8 cellular contexts compared by ENCODE assay signal in the genomic region with DNA sequence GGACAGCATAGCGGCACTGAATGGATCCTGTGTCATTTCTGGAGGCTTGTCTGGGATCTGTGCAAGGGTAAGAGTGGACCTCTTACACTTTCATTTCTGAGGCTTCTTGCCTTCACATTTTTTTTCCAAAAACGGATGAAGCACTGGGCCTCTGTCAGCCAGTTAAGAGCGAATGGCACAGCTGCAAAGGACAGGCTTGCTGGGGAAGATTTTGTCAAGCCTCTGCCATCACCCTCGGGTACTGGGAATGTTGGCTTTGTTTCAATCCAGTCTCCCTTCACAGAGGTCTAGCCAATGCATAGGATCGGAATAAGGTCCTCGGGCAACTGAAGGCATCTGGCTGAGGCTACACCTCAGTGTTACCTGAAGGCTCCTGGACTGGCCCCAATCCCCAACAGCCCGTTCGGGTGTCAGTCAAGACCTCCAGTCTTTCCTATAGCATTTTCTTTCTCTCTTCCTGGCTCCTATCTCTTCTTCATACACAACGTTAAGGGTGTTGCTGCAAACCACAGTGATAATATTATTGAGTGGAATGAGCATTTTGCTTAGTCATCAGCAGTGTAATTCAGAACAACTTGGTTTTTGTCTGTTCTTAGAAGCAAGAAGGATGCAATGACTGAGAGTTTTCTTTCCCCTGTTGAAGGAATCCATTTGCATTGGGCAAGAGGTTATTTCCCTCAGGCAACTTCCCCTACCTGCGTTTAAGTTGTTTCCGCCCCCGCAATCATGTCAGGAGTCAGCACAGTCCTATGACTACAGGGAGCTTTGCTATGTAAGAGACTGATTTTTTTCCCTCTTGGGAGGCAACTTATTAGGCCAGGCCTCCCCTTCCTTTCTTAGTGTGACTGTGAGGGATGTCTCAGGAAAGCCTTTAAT. TPM values are rescaled to one million over a fixed set of nuclear protein-coding genes. Genes with fewer than 3 reads are reported as not detected.
DNase-seq lines count a peak whose midpoint lies in the region; ATAC-seq lines count a peak whose summit lies in the region.

No MANE protein-coding gene starts in this region.

- H3K27ac Mint-ChIP-seq in activated naive CD4-positive, alpha-beta T cell treated with anti-CD3 and anti-CD28 coated beads, Interleukin-2, amount 50 U/mL, for 24 hours: peak overlapping the region; percentile 97

- H3K9me3 Mint-ChIP-seq in activated naive CD4-positive, alpha-beta T cell treated with anti-CD3 and anti-CD28 coated beads, Interleukin-2, amount 50 U/mL, for 24 hours: no peaks in the 10 kb centered on the region

- H3K4me1 Mint-ChIP-seq in activated naive CD4-positive, alpha-beta T cell treated with anti-CD3 and anti-CD28 coated beads, Interleukin-2, amount 50 U/mL, for 24 hours: peaks cover 92% of the 10 kb centered on the region

- no peaks in the 10 kb centered on the region for H3K27me3 Mint-ChIP-seq in activated naive CD4-positive, alpha-beta T cell treated with anti-CD3 and anti-CD28 coated beads, Interleukin-2, amount 50 U/mL, for 24 hours

- peak; percentile 30 for DNase-seq in Daoy (ENCODE audit: low read depth)
- peak; percentile 34 for DNase-seq in LHCN-M2 (ENCODE audit: low read depth)
- peak; percentile 51 for DNase-seq in myocyte (ENCODE audit: low read depth)
- no peak for DNase-seq in NCI-H2081 treated with DMSO at 0.1 percent for 48 hours (lab: John Stamatoyannopoulos, UW)
- DNase-seq in NCI-H128 (lab: John Stamatoyannopoulos, UW; ENCODE audit: unreplicated experiment): no peak
- DNase-seq in occipital lobe (lab: John Stamatoyannopoulos, UW): no peak

- H3K36me3 Mint-ChIP-seq in activated naive CD4-positive, alpha-beta T cell treated with anti-CD3 and anti-CD28 coated beads, Interleukin-2, amount 50 U/mL, for 24 hours: peaks cover 28% of the 10 kb centered on the region

- peak overlapping the region; percentile 64 for H3K4me3 Mint-ChIP-seq in activated naive CD4-positive, alpha-beta T cell treated with anti-CD3 and anti-CD28 coated beads, Interleukin-2, amount 50 U/mL, for 24 hours

- peak; percentile 80 for ATAC-seq in GM21529 (IDR thresholded peaks at IDR 0.05; ENCODE audit: unreplicated experiment)

RNA-seq across cellular contexts. Expression of a gene that starts 22.8 kb away (rescaled TPM):
- 12.0 and 12.7 TPM in 2 replicates for total RNA-seq in Daoy (2014; rRNA removed; shearing (Covaris generic))
- 14.0 and 18.2 TPM in 2 replicates for total RNA-seq in LHCN-M2 (2014; rRNA removed)
- polyA plus RNA-seq in LHCN-M2 (2012): 2.6 TPM
- total RNA-seq in myocyte: 10.2 and 12.3 TPM in 2 replicates
- polyA plus RNA-seq in myocyte (2012): 1.9 TPM
- total RNA-seq in occipital lobe: 31.2 TPM

RNA-seq across cellular contexts. Expression of a gene that starts 23.2 kb away (rescaled TPM):
- 20.8 and 41.9 TPM in 2 replicates for total RNA-seq in Daoy (2014; rRNA removed; shearing (Covaris generic))
- total RNA-seq in LHCN-M2 (2014; rRNA removed): 47.9 and 83.0 TPM in 2 replicates
- polyA plus RNA-seq in LHCN-M2 (2012): 7.5 TPM
- total RNA-seq in myocyte: 52.7 and 54.1 TPM in 2 replicates
- 15.1 TPM for polyA plus RNA-seq in myocyte (2012)
- 176 TPM for total RNA-seq in occipital lobe

Comparison
In these comparisons a context has a peak if more than half of its experiments do, and no peak if none do; other contexts are left out.
1. DNase-seq: peak in Daoy (single experiment), LHCN-M2 (single experiment) and myocyte (single experiment); none in NCI-H2081 treated with DMSO at 0.1 percent for 48 hours (single experiment), NCI-H128 (single experiment) and occipital lobe (single experiment).